In genomic region chr2:213010106-213010779, GRCh38 we compare ENCODE assay signal across 15 cellular contexts.
DNase-seq lines count a peak whose midpoint lies in the region; ATAC-seq and TF ChIP-seq lines count a peak whose summit lies in the region.
"Had no signal": no experiment of that assay in that cellular context is flagged by ENCODE, and none has a peak within 500 bp of the region (broad histone marks: within the 10 kb centered on the region; RNA-seq: fewer than 3 reads in every experiment).

No MANE protein-coding gene starts in this region.

- peak; percentile 18 for DNase-seq in mammary epithelial cell
- DNase-seq in breast epithelium (ENCODE audit: low spot score in 2 of 2) = no peak
- DNase-seq in type B pancreatic cell (ENCODE audit: extremely low spot score, unreplicated experiment) = no peak
- no peak for DNase-seq in activated gamma-delta T cell treated with Interleukin-2 at 50 U/mL for 16 hours
- no peak for DNase-seq in CD4-positive, alpha-beta T cell
- DNase-seq in lower lobe of right lung = no peak
- DNase-seq: activated CD4-positive, alpha-beta T cell treated with anti-CD3 and anti-CD28 coated beads for 4 hours; CD8-positive, alpha-beta T cell; cerebellar nuclear complex; foreskin melanocyte; NCI-H1436 treated with DMSO at 0.1 percent for 48 hours; NCI-H345 had no signal

- peak overlapping the region; percentile 42 for H3K27ac Mint-ChIP-seq in type B pancreatic cell
- no peak overlapping the region for H3K27ac Mint-ChIP-seq in CD4-positive, alpha-beta T cell
- H3K27ac Mint-ChIP-seq: CD8-positive, alpha-beta T cell had no signal

- no peaks in the 10 kb centered on the region for H3K27me3 Mint-ChIP-seq in type B pancreatic cell
- no peaks in the 10 kb centered on the region for H3K27me3 Mint-ChIP-seq in CD4-positive, alpha-beta T cell

- dilution Hi-C loops in mammary epithelial cell (cut with HindIII; ENCODE audit: low sequenced_read_pairs) = no loop called here

- no peaks in the 10 kb centered on the region for H4K20me1 ChIP-seq in mammary epithelial cell (ENCODE audit: insufficient read depth, low read length)

- no peaks in the 10 kb centered on the region for H3K79me2 ChIP-seq in mammary epithelial cell (ENCODE audit: insufficient read depth, low read length)

- TF ChIP-seq POLR2A in breast epithelium (IDR thresholded peaks at IDR 0.05) = no peak

- H3K27ac ChIP-seq in mammary epithelial cell (ENCODE audit: insufficient read depth, low read depth, low read length) (no peak overlapping the region), breast epithelium (no peak overlapping the region), lower lobe of right lung (no peak overlapping the region)
- H3K27ac ChIP-seq in CD4-positive, alpha-beta T cell (ENCODE audit: low read depth, low read length) = no peak overlapping the region
- H3K27ac ChIP-seq: prostate gland had no signal

- CTCF ChIA-PET in mammary epithelial cell (lab: Charles Lee; ENCODE audit: low non-redundant PET) = no interaction called here
- CTCF ChIA-PET in CD4-positive, alpha-beta T cell (lab: Charles Lee) = no interaction called here

- no peaks in the 10 kb centered on the region for H3K4me1 Mint-ChIP-seq in type B pancreatic cell (ENCODE audit: unreplicated experiment)
- H3K4me1 Mint-ChIP-seq in CD4-positive, alpha-beta T cell (ENCODE audit: low read depth) = peaks cover 8% of the 10 kb centered on the region

- ATAC-seq in GM21786 (IDR thresholded peaks at IDR 0.05; ENCODE audit: unreplicated experiment) (peak; percentile 27), HG03442 (IDR thresholded peaks at IDR 0.05; ENCODE audit: unreplicated experiment) (peak; percentile 59), lower lobe of right lung (no peak)
- no peak for ATAC-seq in CD4-positive, alpha-beta T cell (ENCODE audit: poor library complexity)
- ATAC-seq: CD8-positive, alpha-beta T cell had no signal

- no peak overlapping the region for H3K4me3 Mint-ChIP-seq in type B pancreatic cell
- H3K4me3 Mint-ChIP-seq in CD4-positive, alpha-beta T cell = no peak overlapping the region
- H3K4me3 Mint-ChIP-seq: CD8-positive, alpha-beta T cell had no signal

- no peaks in the 10 kb centered on the region for H3K27me3 ChIP-seq in mammary epithelial cell (ENCODE audit: insufficient read depth, low read length)
- H3K27me3 ChIP-seq in breast epithelium = no peaks in the 10 kb centered on the region
- no peaks in the 10 kb centered on the region for H3K27me3 ChIP-seq in CD4-positive, alpha-beta T cell (ENCODE audit: control insufficient read depth, insufficient read depth, low read length)
- H3K27me3 ChIP-seq in lower lobe of right lung (ENCODE audit: low read depth) = no peaks in the 10 kb centered on the region

- WGBS in mammary epithelial cell (ENCODE audit: low coverage, missing lambda C conversion rate) = 80% methylated on average over 1 of the region's 1 CpG

- TF ChIP-seq CTCF in mammary epithelial cell (conservative IDR thresholded peaks at IDR 0.05 in 1 of 2, IDR thresholded peaks at IDR 0.05 in 1 of 2; ENCODE audit: extremely low read depth in 1 of 2, insufficient read depth in 1 of 2, low read depth in 1 of 2, low read length in 2 of 2) (no peak), breast epithelium (IDR thresholded peaks at IDR 0.05) (no peak), type B pancreatic cell (conservative IDR thresholded peaks at IDR 0.05) (no peak), lower lobe of right lung (IDR thresholded peaks at IDR 0.05) (no peak)
- no peak for TF ChIP-seq CTCF in CD4-positive, alpha-beta T cell (IDR thresholded peaks at IDR 0.05)

- in situ Hi-C loops in mammary epithelial cell (cut with MboI; ENCODE audit: low sequenced_read_pairs in 2 of 2) = no loop called here

- intact Hi-C loops in mammary epithelial cell (cut with micrococcal nuclease) (no loop called here), breast epithelium (cut with DNase I; ENCODE audit: low total_unique reads) (no loop called here), lower lobe of right lung (cut with DNase I) (no loop called here)
- intact Hi-C loops in CD4-positive, alpha-beta T cell (cut with DNase I, micrococcal nuclease) = no loop called here

- H3K4me3 ChIP-seq in mammary epithelial cell (replicated peaks in 1 of 3; ENCODE audit: insufficient read depth in 1 of 3, low read depth in 2 of 3, low read length in 3 of 3) (no peak overlapping the region), breast epithelium (no peak overlapping the region), lower lobe of right lung (no peak overlapping the region)
- H3K4me3 ChIP-seq: prostate gland had no signal

- no peak overlapping the region for H2AFZ ChIP-seq in mammary epithelial cell (ENCODE audit: low read depth, low read length)

- H3K4me1 ChIP-seq in mammary epithelial cell (ENCODE audit: insufficient read depth, low read length) (no peaks in the 10 kb centered on the region), breast epithelium (no peaks in the 10 kb centered on the region), lower lobe of right lung (no peaks in the 10 kb centered on the region)
- H3K4me1 ChIP-seq: prostate gland had no signal

- POLR2A ChIA-PET in CD4-positive, alpha-beta T cell (lab: Charles Lee) = no interaction called here

- H3K4me2 ChIP-seq in mammary epithelial cell (ENCODE audit: insufficient read depth, low read depth, low read length) = no peak overlapping the region

- peaks cover 2% of the 10 kb centered on the region for H3K36me3 ChIP-seq in mammary epithelial cell (ENCODE audit: insufficient read depth, low read length)
- H3K36me3 ChIP-seq in breast epithelium = no peaks in the 10 kb centered on the region
- H3K36me3 ChIP-seq in lower lobe of right lung = peaks cover 8% of the 10 kb centered on the region
- H3K36me3 ChIP-seq: prostate gland had no signal

- H3K9me3 ChIP-seq in mammary epithelial cell (replicated peaks; ENCODE audit: insufficient read depth, low read length) (no peaks in the 10 kb centered on the region), breast epithelium (no peaks in the 10 kb centered on the region), lower lobe of right lung (no peaks in the 10 kb centered on the region)
- no peaks in the 10 kb centered on the region for H3K9me3 ChIP-seq in CD4-positive, alpha-beta T cell (ENCODE audit: control insufficient read depth, low read length)
- H3K9me3 ChIP-seq: prostate gland had no signal

- peaks cover 27% of the 10 kb centered on the region for H3K36me3 Mint-ChIP-seq in type B pancreatic cell
- no peaks in the 10 kb centered on the region for H3K36me3 Mint-ChIP-seq in CD4-positive, alpha-beta T cell (ENCODE audit: low read depth)

- no TSS peak for BruUV-seq in mammary epithelial cell (replicated peaks; lab: Mats Ljungman, UMichigan)

- no peaks in the 10 kb centered on the region for H3K9me3 Mint-ChIP-seq in type B pancreatic cell
- H3K9me3 Mint-ChIP-seq in CD4-positive, alpha-beta T cell = no peaks in the 10 kb centered on the region
- H3K9me3 Mint-ChIP-seq: CD8-positive, alpha-beta T cell had no signal

- no peak overlapping the region for H3K9ac ChIP-seq in mammary epithelial cell (ENCODE audit: insufficient read depth, low read length)

Comparison
In these comparisons a context has a peak if more than half of its experiments do, and no peak if none do; other contexts are left out.
1. ATAC-seq: peak in GM21786 (single experiment) and HG03442 (single experiment); none in CD4-positive, alpha-beta T cell (single experiment) and lower lobe of right lung (0 of 2).